In the genomic region with DNA sequence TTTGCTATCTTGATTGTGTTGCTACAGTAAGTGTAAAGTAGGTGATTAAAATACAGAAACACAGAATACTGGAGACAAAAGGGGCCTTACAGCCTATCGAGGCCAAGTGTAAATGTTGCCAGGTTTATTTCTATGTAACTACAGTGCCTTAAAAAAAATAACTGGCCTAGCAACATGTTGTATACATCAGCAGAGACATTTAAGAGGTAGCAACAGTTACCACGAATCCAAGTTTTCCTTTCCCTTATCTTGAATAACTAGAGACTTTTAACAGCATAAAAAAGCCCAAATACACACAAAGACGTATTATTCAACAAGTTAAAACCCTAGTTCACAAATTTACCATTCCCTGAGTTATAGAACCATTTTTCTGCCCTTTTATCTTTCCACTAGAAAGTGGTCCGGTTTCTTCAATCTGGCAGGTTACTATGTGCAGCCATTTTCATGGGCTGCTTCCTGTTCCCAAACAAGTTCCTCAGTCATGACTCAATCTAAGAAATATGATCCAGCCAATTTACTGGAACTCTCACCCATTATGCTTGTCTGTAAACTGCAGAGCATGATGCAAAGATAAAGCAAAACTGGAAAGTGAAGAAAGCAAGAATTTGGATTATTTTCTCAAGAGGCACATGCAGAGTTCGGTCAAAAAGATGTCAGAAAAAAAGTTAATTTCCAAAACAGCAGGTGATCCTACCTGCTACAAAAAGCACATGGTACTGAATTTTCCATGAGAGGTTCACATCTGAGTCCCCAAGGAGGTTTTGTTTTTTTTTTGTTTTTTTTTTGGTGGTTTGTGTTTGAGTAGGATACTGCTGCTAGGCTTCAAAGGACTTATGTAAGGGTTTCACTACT, we compare ENCODE assay signal across 1 cellular context.
TF ChIP-seq lines count a peak whose summit lies in the region.

No MANE protein-coding gene starts in this region.

TF ChIP-seq in K562, 482 proteins besides CTCF, POLR2A, EP300 and RAD21 (continued from another document and continues in another):
- TF ChIP-seq, protein P1, sequence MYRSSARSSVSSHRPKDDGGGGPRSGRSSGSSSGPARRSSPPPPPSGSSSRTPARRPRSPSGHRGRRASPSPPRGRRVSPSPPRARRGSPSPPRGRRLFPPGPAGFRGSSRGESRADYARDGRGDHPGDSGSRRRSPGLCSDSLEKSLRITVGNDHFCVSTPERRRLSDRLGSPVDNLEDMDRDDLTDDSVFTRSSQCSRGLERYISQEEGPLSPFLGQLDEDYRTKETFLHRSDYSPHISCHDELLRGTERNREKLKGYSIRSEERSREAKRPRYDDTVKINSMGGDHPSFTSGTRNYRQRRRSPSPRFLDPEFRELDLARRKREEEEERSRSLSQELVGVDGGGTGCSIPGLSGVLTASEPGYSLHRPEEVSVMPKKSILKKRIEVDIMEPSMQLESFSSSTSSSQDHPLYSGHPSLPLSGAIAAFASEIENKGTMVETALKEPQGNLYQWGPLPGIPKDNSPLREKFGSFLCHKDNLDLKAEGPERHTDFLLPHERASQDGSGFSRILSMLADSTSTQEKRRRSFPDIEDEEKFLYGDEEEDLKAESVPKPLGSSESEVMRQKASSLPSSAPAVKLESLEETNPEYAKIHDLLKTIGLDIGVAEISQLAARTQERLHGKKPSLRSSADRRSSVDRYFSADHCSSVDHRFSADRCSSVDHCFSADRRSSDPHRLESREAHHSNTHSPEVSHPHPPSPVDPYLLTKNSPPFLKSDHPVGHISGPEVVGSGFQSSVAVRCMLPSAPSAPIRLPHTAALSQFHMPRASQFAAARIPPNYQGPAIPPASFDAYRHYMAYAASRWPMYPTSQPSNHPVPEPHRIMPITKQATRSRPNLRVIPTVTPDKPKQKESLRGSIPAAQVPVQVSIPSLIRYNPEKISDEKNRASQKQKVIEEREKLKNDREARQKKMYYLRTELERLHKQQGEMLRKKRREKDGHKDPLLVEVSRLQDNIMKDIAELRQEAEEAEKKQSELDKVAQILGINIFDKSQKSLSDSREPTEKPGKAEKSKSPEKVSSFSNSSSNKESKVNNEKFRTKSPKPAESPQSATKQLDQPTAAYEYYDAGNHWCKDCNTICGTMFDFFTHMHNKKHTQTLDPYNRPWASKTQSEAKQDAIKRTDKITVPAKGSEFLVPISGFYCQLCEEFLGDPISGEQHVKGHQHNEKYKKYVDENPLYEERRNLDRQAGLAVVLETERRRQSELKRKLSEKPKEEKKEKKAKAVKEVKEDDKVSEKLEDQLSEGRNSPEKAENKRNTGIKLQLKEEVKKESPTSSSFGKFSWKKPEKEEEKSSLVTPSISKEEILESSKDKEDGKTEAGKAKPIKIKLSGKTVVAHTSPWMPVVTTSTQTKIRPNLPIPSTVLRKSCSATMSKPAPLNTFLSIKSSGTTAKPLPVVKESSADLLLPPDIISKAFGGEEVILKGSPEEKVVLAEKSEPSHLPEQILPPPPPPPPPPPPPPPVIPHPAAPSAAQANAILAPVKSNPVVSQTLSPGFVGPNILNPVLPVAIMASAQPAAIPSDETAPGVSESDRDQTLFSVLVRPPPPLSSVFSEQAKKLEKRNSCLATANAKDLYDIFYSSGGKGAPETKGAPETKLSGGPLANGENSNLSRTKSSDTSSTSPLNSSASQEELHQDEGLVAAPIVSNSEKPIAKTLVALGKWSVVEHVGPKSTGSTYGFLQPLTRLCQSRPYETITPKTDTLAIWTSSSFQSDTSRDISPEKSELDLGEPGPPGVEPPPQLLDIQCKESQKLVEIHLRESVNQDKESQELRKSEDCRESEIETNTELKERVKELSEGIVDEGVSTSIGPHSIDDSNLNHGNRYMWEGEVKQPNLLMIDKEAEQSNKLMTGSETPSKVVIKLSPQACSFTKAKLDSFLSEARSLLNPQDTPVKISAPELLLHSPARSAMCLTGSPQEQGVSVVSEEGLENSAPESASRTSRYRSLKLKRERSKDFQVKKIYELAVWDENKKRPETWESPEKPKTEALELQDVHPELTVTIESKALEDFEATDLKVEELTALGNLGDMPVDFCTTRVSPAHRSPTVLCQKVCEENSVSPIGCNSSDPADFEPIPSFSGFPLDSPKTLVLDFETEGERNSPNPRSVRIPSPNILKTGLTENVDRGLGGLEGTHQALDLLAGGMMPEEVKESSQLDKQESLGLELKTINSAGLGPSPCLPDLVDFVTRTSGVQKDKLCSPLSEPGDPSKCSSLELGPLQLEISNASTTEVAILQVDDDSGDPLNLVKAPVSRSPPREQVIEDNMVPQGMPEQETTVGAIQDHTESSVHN (IDR thresholded peaks at IDR 0.05; ENCODE audit: borderline replicate concordance in 1 of 2, low read depth in 1 of 2): peak; percentile 11 to 79; a peak in 1 of 4 replicates
- TF ChIP-seq ZNF217 (CRISPR knock-in tag; IDR thresholded peaks at IDR 0.05) (no peak), EWSR1 (IDR thresholded peaks at IDR 0.05; ENCODE audit: borderline replicate concordance, low read depth, partially characterized antibody) (no peak), ZNF79 (CRISPR knock-in tag; IDR thresholded peaks at IDR 0.05; ENCODE audit: low read depth) (no peak), NCOR1 (IDR thresholded peaks at IDR 0.05) (peak; percentile 67), PHF20 (IDR thresholded peaks at IDR 0.05; ENCODE audit: partially characterized antibody) (no peak), FOSL1 (tag; conservative IDR thresholded peaks at IDR 0.05) (peak; percentile 93), TRIM28 (IDR thresholded peaks at IDR 0.05) (no peak), XRCC5 (IDR thresholded peaks at IDR 0.05; ENCODE audit: low read depth, low read length) (no peak), KLF16 (IDR thresholded peaks at IDR 0.05) (no peak), ZFPM2 (CRISPR knock-in tag; IDR thresholded peaks at IDR 0.05) (0 out of 2 replicates have a peak, but pooled peaks have one; percentile 51), SUPT5H (IDR thresholded peaks at IDR 0.05) (no peak), BRD9 (IDR thresholded peaks at IDR 0.05; ENCODE audit: low read depth, partially characterized antibody) (peak; percentile 76), STAG1 (CRISPR knock-in tag; IDR thresholded peaks at IDR 0.05; ENCODE audit: borderline replicate concordance) (no peak), ZNF583 (CRISPR knock-in tag; IDR thresholded peaks at IDR 0.05) (no peak), KAT2B (IDR thresholded peaks at IDR 0.05; ENCODE audit: low read depth, low read length) (no peak), ZNF311 (CRISPR knock-in tag; IDR thresholded peaks at IDR 0.05) (peak; percentile 6; the same call in 1 of the 2 replicates), U2AF2 (optimal IDR thresholded peaks at IDR 0.05; ENCODE audit: low read depth, low read length) (no peak), SRSF7 (optimal IDR thresholded peaks at IDR 0.05; ENCODE audit: low read depth, low read length) (no peak)
- TF ChIP-seq, protein P2, sequence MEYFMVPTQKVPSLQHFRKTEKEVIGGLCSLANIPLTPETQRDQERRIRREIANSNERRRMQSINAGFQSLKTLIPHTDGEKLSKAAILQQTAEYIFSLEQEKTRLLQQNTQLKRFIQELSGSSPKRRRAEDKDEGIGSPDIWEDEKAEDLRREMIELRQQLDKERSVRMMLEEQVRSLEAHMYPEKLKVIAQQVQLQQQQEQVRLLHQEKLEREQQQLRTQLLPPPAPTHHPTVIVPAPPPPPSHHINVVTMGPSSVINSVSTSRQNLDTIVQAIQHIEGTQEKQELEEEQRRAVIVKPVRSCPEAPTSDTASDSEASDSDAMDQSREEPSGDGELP (CRISPR knock-in tag; IDR thresholded peaks at IDR 0.05; ENCODE audit: borderline replicate concordance): no peak
- TF ChIP-seq, protein P3, sequence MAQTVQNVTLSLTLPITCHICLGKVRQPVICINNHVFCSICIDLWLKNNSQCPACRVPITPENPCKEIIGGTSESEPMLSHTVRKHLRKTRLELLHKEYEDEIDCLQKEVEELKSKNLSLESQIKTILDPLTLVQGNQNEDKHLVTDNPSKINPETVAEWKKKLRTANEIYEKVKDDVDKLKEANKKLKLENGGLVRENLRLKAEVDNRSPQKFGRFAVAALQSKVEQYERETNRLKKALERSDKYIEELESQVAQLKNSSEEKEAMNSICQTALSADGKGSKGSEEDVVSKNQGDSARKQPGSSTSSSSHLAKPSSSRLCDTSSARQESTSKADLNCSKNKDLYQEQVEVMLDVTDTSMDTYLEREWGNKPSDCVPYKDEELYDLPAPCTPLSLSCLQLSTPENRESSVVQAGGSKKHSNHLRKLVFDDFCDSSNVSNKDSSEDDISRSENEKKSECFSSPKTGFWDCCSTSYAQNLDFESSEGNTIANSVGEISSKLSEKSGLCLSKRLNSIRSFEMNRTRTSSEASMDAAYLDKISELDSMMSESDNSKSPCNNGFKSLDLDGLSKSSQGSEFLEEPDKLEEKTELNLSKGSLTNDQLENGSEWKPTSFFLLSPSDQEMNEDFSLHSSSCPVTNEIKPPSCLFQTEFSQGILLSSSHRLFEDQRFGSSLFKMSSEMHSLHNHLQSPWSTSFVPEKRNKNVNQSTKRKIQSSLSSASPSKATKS (CRISPR knock-in tag; IDR thresholded peaks at IDR 0.05): no peak
- TF ChIP-seq, protein P4, sequence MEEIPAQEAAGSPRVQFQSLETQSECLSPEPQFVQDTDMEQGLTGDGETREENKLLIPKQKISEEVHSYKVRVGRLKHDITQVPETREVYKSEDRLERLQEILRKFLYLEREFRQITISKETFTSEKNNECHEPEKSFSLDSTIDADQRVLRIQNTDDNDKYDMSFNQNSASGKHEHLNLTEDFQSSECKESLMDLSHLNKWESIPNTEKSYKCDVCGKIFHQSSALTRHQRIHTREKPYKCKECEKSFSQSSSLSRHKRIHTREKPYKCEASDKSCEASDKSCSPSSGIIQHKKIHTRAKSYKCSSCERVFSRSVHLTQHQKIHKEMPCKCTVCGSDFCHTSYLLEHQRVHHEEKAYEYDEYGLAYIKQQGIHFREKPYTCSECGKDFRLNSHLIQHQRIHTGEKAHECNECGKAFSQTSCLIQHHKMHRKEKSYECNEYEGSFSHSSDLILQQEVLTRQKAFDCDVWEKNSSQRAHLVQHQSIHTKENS (CRISPR knock-in tag; IDR thresholded peaks at IDR 0.05): no peak
- TF ChIP-seq, protein P5, sequence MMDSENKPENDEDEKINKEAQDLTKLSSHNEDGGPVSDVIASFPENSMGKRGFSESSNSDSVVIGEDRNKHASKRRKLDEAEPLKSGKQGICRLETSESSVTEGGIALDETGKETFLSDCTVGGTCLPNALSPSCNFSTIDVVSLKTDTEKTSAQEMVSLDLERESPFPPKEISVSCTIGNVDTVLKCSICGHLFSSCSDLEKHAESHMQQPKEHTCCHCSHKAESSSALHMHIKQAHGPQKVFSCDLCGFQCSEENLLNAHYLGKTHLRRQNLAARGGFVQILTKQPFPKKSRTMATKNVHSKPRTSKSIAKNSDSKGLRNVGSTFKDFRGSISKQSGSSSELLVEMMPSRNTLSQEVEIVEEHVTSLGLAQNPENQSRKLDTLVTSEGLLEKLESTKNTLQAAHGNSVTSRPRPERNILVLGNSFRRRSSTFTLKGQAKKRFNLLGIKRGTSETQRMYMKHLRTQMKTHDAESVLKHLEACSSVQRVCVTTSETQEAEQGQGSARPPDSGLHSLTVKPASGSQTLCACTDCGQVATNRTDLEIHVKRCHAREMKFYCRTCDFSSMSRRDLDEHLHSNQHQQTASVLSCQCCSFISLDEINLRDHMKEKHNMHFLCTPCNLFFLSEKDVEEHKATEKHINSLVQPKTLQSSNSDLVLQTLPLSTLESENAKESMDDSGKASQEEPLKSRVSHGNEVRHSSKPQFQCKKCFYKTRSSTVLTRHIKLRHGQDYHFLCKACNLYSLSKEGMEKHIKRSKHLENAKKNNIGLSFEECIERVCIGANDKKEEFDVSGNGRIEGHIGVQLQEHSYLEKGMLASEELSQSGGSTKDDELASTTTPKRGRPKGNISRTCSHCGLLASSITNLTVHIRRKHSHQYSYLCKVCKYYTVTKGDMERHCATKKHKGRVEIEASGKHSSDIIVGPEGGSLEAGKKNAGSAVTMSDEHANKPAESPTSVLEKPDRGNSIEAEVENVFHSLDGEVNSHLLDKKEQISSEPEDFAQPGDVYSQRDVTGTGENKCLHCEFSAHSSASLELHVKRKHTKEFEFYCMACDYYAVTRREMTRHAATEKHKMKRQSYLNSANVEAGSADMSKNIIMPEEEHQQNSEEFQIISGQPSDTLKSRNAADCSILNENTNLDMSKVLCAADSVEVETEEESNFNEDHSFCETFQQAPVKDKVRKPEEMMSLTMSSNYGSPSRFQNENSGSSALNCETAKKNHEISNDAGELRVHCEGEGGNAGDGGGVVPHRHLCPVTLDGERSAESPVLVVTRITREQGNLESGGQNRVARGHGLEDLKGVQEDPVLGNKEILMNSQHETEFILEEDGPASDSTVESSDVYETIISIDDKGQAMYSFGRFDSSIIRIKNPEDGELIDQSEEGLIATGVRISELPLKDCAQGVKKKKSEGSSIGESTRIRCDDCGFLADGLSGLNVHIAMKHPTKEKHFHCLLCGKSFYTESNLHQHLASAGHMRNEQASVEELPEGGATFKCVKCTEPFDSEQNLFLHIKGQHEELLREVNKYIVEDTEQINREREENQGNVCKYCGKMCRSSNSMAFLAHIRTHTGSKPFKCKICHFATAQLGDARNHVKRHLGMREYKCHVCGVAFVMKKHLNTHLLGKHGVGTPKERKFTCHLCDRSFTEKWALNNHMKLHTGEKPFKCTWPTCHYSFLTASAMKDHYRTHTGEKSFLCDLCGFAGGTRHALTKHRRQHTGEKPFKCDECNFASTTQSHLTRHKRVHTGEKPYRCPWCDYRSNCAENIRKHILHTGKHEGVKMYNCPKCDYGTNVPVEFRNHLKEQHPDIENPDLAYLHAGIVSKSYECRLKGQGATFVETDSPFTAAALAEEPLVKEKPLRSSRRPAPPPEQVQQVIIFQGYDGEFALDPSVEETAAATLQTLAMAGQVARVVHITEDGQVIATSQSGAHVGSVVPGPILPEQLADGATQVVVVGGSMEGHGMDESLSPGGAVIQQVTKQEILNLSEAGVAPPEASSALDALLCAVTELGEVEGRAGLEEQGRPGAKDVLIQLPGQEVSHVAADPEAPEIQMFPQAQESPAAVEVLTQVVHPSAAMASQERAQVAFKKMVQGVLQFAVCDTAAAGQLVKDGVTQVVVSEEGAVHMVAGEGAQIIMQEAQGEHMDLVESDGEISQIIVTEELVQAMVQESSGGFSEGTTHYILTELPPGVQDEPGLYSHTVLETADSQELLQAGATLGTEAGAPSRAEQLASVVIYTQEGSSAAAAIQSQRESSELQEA (IDR thresholded peaks at IDR 0.05; ENCODE audit: low read depth): no peak
- TF ChIP-seq, protein P6, sequence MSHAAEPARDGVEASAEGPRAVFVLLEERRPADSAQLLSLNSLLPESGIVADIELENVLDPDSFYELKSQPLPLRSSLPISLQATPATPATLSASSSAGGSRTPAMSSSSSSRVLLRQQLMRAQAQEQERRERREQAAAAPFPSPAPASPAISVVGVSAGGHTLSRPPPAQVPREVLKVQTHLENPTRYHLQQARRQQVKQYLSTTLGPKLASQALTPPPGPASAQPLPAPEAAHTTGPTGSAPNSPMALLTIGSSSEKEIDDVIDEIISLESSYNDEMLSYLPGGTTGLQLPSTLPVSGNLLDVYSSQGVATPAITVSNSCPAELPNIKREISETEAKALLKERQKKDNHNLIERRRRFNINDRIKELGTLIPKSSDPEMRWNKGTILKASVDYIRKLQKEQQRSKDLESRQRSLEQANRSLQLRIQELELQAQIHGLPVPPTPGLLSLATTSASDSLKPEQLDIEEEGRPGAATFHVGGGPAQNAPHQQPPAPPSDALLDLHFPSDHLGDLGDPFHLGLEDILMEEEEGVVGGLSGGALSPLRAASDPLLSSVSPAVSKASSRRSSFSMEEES (CRISPR knock-in tag; IDR thresholded peaks at IDR 0.05): no peak
- TF ChIP-seq, protein P7, sequence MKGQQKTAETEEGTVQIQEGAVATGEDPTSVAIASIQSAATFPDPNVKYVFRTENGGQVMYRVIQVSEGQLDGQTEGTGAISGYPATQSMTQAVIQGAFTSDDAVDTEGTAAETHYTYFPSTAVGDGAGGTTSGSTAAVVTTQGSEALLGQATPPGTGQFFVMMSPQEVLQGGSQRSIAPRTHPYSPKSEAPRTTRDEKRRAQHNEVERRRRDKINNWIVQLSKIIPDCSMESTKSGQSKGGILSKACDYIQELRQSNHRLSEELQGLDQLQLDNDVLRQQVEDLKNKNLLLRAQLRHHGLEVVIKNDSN (CRISPR knock-in tag; IDR thresholded peaks at IDR 0.05): no peak
